Comparison of ENCODE assay signal across 1 cellular context in the genomic region with DNA sequence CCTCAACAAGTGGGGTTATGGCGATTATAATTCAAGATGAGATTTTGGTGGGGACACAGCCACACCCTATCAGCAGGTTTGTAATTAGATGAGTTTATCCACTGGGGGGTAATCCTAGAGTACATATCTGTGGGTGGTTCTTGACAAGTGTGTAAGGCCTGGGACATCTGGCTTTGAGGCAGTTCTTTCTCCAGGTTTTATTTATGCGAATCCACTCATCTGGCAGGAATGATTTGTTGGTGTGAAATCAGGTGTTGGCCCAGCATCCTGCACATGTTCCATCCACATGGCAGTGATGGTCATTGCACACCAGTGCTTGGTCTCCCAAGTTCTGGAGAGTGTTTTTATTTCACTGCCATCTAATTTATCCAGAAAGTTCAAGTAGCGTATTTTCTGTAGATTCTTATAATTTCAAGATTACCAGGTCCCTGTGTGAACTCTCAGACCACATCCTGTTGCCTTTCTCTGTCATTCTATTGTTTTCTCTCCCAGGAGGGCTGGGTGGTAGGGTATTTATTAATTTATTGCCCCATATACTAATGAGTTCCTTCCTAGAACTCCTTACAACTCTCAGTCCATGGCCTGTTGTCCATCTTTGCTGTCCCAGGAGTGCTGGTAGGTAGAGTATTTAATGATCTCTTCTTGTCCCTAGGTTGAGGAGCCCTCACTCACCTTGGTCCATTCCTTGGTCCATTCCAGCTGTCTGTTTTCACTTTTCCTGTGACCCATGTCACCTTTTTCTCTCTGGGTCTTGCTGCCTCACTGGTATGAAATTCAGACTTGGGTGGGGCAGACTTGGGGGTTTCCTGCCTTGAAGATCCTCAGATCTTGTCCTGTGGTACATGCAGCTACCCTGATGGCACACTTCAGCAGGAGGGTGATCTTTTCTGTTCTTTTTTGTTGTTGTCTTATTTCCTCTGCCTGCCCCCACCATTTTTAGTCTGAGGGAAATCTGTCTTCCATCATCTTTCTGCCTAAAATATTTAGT.
TF ChIP-seq lines count a peak whose summit lies in the region.

No MANE protein-coding gene starts in this region.

TF ChIP-seq in K562, 482 proteins besides CTCF, POLR2A, EP300 and RAD21 (continued from another document):
- TF ChIP-seq, protein P1, sequence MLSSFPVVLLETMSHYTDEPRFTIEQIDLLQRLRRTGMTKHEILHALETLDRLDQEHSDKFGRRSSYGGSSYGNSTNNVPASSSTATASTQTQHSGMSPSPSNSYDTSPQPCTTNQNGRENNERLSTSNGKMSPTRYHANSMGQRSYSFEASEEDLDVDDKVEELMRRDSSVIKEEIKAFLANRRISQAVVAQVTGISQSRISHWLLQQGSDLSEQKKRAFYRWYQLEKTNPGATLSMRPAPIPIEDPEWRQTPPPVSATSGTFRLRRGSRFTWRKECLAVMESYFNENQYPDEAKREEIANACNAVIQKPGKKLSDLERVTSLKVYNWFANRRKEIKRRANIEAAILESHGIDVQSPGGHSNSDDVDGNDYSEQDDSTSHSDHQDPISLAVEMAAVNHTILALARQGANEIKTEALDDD (IDR thresholded peaks at IDR 0.05): no peak
- TF ChIP-seq, protein P2, sequence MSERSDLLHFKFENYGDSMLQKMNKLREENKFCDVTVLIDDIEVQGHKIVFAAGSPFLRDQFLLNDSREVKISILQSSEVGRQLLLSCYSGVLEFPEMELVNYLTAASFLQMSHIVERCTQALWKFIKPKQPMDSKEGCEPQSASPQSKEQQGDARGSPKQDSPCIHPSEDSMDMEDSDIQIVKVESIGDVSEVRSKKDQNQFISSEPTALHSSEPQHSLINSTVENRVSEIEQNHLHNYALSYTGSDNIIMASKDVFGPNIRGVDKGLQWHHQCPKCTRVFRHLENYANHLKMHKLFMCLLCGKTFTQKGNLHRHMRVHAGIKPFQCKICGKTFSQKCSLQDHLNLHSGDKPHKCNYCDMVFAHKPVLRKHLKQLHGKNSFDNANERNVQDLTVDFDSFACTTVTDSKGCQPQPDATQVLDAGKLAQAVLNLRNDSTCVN (CRISPR knock-in tag; IDR thresholded peaks at IDR 0.05): no peak
- no peak for TF ChIP-seq STAT5B (CRISPR knock-in tag; IDR thresholded peaks at IDR 0.05)
- TF ChIP-seq, protein P3, sequence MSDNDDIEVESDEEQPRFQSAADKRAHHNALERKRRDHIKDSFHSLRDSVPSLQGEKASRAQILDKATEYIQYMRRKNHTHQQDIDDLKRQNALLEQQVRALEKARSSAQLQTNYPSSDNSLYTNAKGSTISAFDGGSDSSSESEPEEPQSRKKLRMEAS (CRISPR knock-in tag; IDR thresholded peaks at IDR 0.05): no peak
